In genomic region chr3:28900301-28900700, GRCh38 we compare ENCODE assay signal across 7 cellular contexts.
"Had no signal": no experiment of that assay in that cellular context is flagged by ENCODE, and none has a peak within 500 bp of the region (broad histone marks: within the 10 kb centered on the region; RNA-seq: fewer than 3 reads in every experiment).

No MANE protein-coding gene starts in this region.

- DNase-seq: GOT3, H7, HFFc6 had no signal

- H3K4me3 ChIP-seq: GM23248, HAP-1 had no signal

- ATAC-seq: HCT116, HepG2 had no signal
